Comparison of ENCODE assay signal across 27 cellular contexts in the genomic region with DNA sequence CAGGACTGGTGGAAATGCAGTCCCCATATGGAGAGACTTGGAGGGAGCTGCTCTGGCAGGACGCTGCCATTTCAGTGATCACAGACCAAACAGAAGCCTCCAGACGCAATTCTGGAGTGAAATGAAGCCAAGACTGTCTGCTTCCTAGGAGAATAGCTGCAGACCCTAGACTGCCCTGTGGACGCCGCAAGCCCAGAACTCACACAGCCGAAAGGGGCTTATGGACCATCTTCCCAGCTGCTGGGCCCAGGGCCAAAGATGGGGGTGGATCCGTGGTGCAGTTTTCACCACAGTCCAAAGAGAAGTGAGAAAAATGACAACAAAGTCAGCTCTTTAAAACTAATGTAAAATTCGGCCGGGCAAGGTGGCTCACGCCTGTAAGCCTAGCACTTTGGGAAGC.
"Had no signal": no experiment of that assay in that cellular context is flagged by ENCODE, and none has a peak within 500 bp of the region (broad histone marks: within the 10 kb centered on the region; RNA-seq: fewer than 3 reads in every experiment).

No MANE protein-coding gene starts in this region.

- H3K27ac ChIP-seq: colonic mucosa, coronary artery, dorsolateral prefrontal cortex, epithelial cell of prostate, esophagus muscularis mucosa, esophagus squamous epithelium, foreskin keratinocyte, gastrocnemius medialis, gastroesophageal sphincter, heart left ventricle, heart right ventricle had no signal

- H3K4me3 ChIP-seq: colonic mucosa, coronary artery, dorsolateral prefrontal cortex, esophagus muscularis mucosa, esophagus squamous epithelium, gastrocnemius medialis, gastroesophageal sphincter, heart left ventricle, heart right ventricle had no signal

- H3K4me1 ChIP-seq: colonic mucosa, esophagus squamous epithelium, gastroesophageal sphincter had no signal

- H3K27me3 ChIP-seq: colonic mucosa, esophagus squamous epithelium, gastrocnemius medialis, heart left ventricle, heart right ventricle had no signal

- H3K36me3 ChIP-seq: colonic mucosa, esophagus muscularis mucosa, esophagus squamous epithelium, gastrocnemius medialis, gastroesophageal sphincter, heart left ventricle, heart right ventricle had no signal

- DNase-seq: colonic mucosa; cortex of kidney; dermis blood vessel endothelial cell; dorsolateral prefrontal cortex; effector CD4-positive, alpha-beta T cell; effector CD8-positive, alpha-beta T cell; effector memory CD4-positive, alpha-beta T cell; effector memory CD8-positive, alpha-beta T cell; endodermal cell; erythroblast; esophagus squamous epithelium; foreskin fibroblast; foreskin keratinocyte; foreskin melanocyte; gastrocnemius medialis; glutamatergic neuron; head of caudate nucleus; heart right ventricle had no signal

- H3K9me3 ChIP-seq: colonic mucosa, esophagus muscularis mucosa, esophagus squamous epithelium, gastrocnemius medialis, gastroesophageal sphincter, heart left ventricle, heart right ventricle had no signal

- FAIRE-seq: colon, endometrium, endothelial cell of umbilical vein, frontal cortex had no signal
